In genomic region chrX:153953342-153953830, GRCh38 we compare ENCODE assay signal across 8 cellular contexts. TPM values are rescaled to one million over a fixed set of nuclear protein-coding genes. Genes with fewer than 3 reads are reported as not detected.
A peak's percentile ranks its signal among the peaks of the same experiment; 100 is the strongest.
DNase-seq lines count a peak whose midpoint lies in the region; ATAC-seq and TF ChIP-seq lines count a peak whose summit lies in the region.

No MANE protein-coding gene starts in this region.

- intact Hi-C loops in adrenal gland (cut with DNase I) (no loop called here), gastrocnemius medialis (cut with DNase I; ENCODE audit: low total_unique reads) (loop anchor here (1.0 to 10.0 kb wide), 3 partner anchors 30 to 999 kb away; partner anchors contain the start of gene PLXNB3)

- peak; percentile 71 to 80 (median 74) for ATAC-seq in T-cell (replicated peaks in 1 of 4)
- peak; percentile 67 to 82 for ATAC-seq in gastrocnemius medialis
- ATAC-seq in GM18498 (IDR thresholded peaks at IDR 0.05; ENCODE audit: unreplicated experiment) = no peak

- in situ Hi-C loops in gastrocnemius medialis (cut with MboI; ENCODE audit: low sequenced_read_pairs in 4 of 4) = loop anchor here in 3 of 4 donors (25.0 kb wide), 4 partner anchors 109 to 991 kb away; partner anchors contain the start of genes IDH3G (in 2 of the 3), SRPK3 (in 2 of the 3), SSR4 (in 2 of the 3) and G6PD (in 1 of the 3)

- POLR2A ChIA-PET in T-cell (lab: Charles Lee) = no interaction called here

- H3K36me3 ChIP-seq in HUES6 (ENCODE audit: control insufficient read depth, insufficient read depth, low read length) (peaks cover 94% of the 10 kb centered on the region), adrenal gland (replicated peaks in 1 of 2) (peaks cover 0 to 97% of the 10 kb centered on the region in 2 donors), right atrium auricular region (peaks cover 87% of the 10 kb centered on the region), gastrocnemius medialis (peaks cover 0 to 80% of the 10 kb centered on the region in 2 donors)

- H3K4me1 Mint-ChIP-seq in T-cell = peaks cover 6 to 11% (median 10%) of the 10 kb centered on the region in 3 donors

- DNase-seq in T-cell = peak; percentile 39 to 83 (median 67)
- peak; percentile 61 to 85 (median 76) for DNase-seq in adrenal gland
- DNase-seq in right atrium auricular region (ENCODE audit: low spot score) = peak; percentile 76
- peak; percentile 32 to 60 for DNase-seq in gastrocnemius medialis
- no peak for DNase-seq in NK-92 treated with Interleukin-12 subunit alpha and Interleukin-12 subunit beta, amount 100 ng/mL, for 24 hours (lab: John Stamatoyannopoulos, UW)

- H3K4me3 Mint-ChIP-seq in T-cell = peak overlapping the region in 1 of 3 donors; percentile 13

- no peaks in the 10 kb centered on the region for H3K9me3 Mint-ChIP-seq in T-cell

- peak overlapping the region; percentile 56 for H3K9ac ChIP-seq in HUES6 (ENCODE audit: low read length)

- TF ChIP-seq CTCF in GM12875 (IDR thresholded peaks at IDR 0.05; ENCODE audit: borderline replicate concordance, insufficient read depth, low read depth, low read length) (peak; percentile 99), adrenal gland (IDR thresholded peaks at IDR 0.05) (peak; percentile 79 to 100 (median 98)), right atrium auricular region (IDR thresholded peaks at IDR 0.05) (peak; percentile 99 to 100), gastrocnemius medialis (IDR thresholded peaks at IDR 0.05 in 4 of 5, conservative IDR thresholded peaks at IDR 0.05 in 1 of 5) (peak; percentile 81 to 98 (median 97))

- H3K9me3 ChIP-seq in HUES6 (ENCODE audit: control insufficient read depth, insufficient read depth, low read depth, low read length) (no peaks in the 10 kb centered on the region; the same call in 1 of the 2 replicates), adrenal gland (replicated peaks in 1 of 3) (no peaks in the 10 kb centered on the region), right atrium auricular region (no peaks in the 10 kb centered on the region), gastrocnemius medialis (no peaks in the 10 kb centered on the region)

- no peaks in the 10 kb centered on the region for H3K27me3 Mint-ChIP-seq in T-cell

- no peaks in the 10 kb centered on the region for H3K27me3 ChIP-seq in HUES6 (ENCODE audit: control insufficient read depth, insufficient read depth, low read length)
- H3K27me3 ChIP-seq in adrenal gland = no peaks in the 10 kb centered on the region
- H3K27me3 ChIP-seq in right atrium auricular region = no peaks in the 10 kb centered on the region
- no peaks in the 10 kb centered on the region for H3K27me3 ChIP-seq in gastrocnemius medialis

- CTCF ChIA-PET in T-cell (lab: Charles Lee) = interaction anchor here in 1 of 2 donors (0.8 kb wide), 1 partner anchor 190 kb away, joined by 3 read pairs; no protein-coding TSS in a partner anchor

- no peak overlapping the region for H3K4me3 ChIP-seq in GM12875 (ENCODE audit: low read depth, low read length)
- no peak overlapping the region for H3K4me3 ChIP-seq in HUES6 (ENCODE audit: low read depth, low read length)
- no peak overlapping the region for H3K4me3 ChIP-seq in adrenal gland
- no peak overlapping the region for H3K4me3 ChIP-seq in right atrium auricular region
- H3K4me3 ChIP-seq in gastrocnemius medialis = no peak overlapping the region

- WGBS in adrenal gland, 4 donors = 20 to 30% (median 25%) methylated on average over 10 to 33 of the region's 33 CpGs

- H3K36me3 Mint-ChIP-seq in T-cell = peaks cover 5% of the 10 kb centered on the region

- TF ChIP-seq POLR2A in adrenal gland (IDR thresholded peaks at IDR 0.05) (peak in 1 of 2 donors; percentile 27), gastrocnemius medialis (IDR thresholded peaks at IDR 0.05) (no peak)

- H3K27ac ChIP-seq in HUES6 (ENCODE audit: low read depth, low read length) = peak overlapping the region; percentile 82; the same call in 1 of the 2 replicates
- H3K27ac ChIP-seq in adrenal gland = peak overlapping the region in 1 of 5 donors; percentile 8
- H3K27ac ChIP-seq in right atrium auricular region = peak overlapping the region; percentile 33 to 63
- H3K27ac ChIP-seq in gastrocnemius medialis = peak overlapping the region in 1 of 4 donors; percentile 59

- H3K27ac Mint-ChIP-seq in T-cell = peak overlapping the region in 1 of 2 donors; percentile 34

- H3K4me1 ChIP-seq in HUES6 (ENCODE audit: control insufficient read depth, insufficient read depth, low read length) (peaks cover 20% of the 10 kb centered on the region; the same call in 1 of the 2 replicates), adrenal gland (replicated peaks in 1 of 2) (peaks cover 0 to 9% of the 10 kb centered on the region in 2 donors), right atrium auricular region (peaks cover 0 to 11% of the 10 kb centered on the region in 2 donors), gastrocnemius medialis (no peaks in the 10 kb centered on the region)

RNA-seq across cellular contexts. Expression of gene RENBP, which starts 8.9 kb away (rescaled TPM):
- total RNA-seq in T-cell (10 to 100 TPM; 10.2 to 23.5 (median 19.5) TPM), adrenal gland (10 to 100 TPM; 15.5 to 37.4 (median 26.4) TPM), right atrium auricular region (10 to 100 TPM in 1 of 2 donors, 1 to 10 TPM in 1; 6.2 to 10.6 TPM), gastrocnemius medialis (1 to 10 TPM; 1.8 to 2.6 (median 2.0) TPM)
- polyA plus RNA-seq in adrenal gland = 10 to 100 TPM in 2 of 3 donors, 1 to 10 TPM in 1; 5.4 to 69.6 (median 27.6) TPM

RNA-seq across cellular contexts. Expression of gene HCFC1, which starts 18.2 kb away (rescaled TPM):
- total RNA-seq in T-cell (10 to 100 TPM; 67.1 to 73.4 (median 69.2) TPM), adrenal gland (10 to 100 TPM; 43.8 to 77.1 (median 58.8) TPM), right atrium auricular region (10 to 100 TPM; 40.8 to 54.7 TPM), gastrocnemius medialis (10 to 100 TPM; 15.9 to 56.4 (median 51.8) TPM)
- 10 to 100 TPM; 15.3 to 32.7 (median 19.6) TPM for polyA plus RNA-seq in adrenal gland

RNA-seq across cellular contexts. Expression of gene NAA10, which starts 18.5 kb away (rescaled TPM):
- total RNA-seq in T-cell = 10 to 100 TPM; 53.3 to 98.2 (median 80.0) TPM
- total RNA-seq in adrenal gland = 100 to 1,000 TPM in 3 of 8 donors, 10 to 100 TPM in 5; 60.0 to 159 (median 93.6) TPM
- polyA plus RNA-seq in adrenal gland = 100 to 1,000 TPM; 121 to 287 (median 228) TPM
- total RNA-seq in right atrium auricular region = 10 to 100 TPM; 66.5 to 70.2 TPM
- total RNA-seq in gastrocnemius medialis = 100 to 1,000 TPM in 2 of 4 donors, 10 to 100 TPM in 2; 76.3 to 175 (median 111) TPM

RNA-seq across cellular contexts. Expression of gene TMEM187, which starts 19.2 kb away (rescaled TPM):
- 10 to 100 TPM in 3 of 5 donors, 1 to 10 TPM in 2; 4.0 to 16.9 (median 14.1) TPM for total RNA-seq in T-cell
- total RNA-seq in adrenal gland = 10 to 100 TPM in 7 of 8 donors, 1 to 10 TPM in 1; 5.7 to 29.2 (median 17.1) TPM
- polyA plus RNA-seq in adrenal gland = 1 to 10 TPM; 4.0 to 6.8 (median 5.3) TPM
- total RNA-seq in right atrium auricular region = 1 to 10 TPM; 4.7 to 6.4 TPM
- 1 to 10 TPM; 1.3 to 8.6 (median 3.8) TPM for total RNA-seq in gastrocnemius medialis

RNA-seq across cellular contexts. Expression of gene ARHGAP4, which starts 27.3 kb away (rescaled TPM):
- total RNA-seq in T-cell = 100 to 1,000 TPM; 420 to 485 (median 468) TPM
- total RNA-seq in adrenal gland = 10 to 100 TPM; 22.7 to 67.8 (median 46.0) TPM
- 100 to 1,000 TPM in 2 of 3 donors, 1 to 10 TPM in 1; 1.5 to 316 (median 118) TPM for polyA plus RNA-seq in adrenal gland
- 1 to 10 TPM; 7.6 to 8.9 TPM for total RNA-seq in right atrium auricular region
- 10 to 100 TPM in 1 of 4 donors, 1 to 10 TPM in 3; 2.6 to 10.7 (median 4.4) TPM for total RNA-seq in gastrocnemius medialis
